In the genomic region with DNA sequence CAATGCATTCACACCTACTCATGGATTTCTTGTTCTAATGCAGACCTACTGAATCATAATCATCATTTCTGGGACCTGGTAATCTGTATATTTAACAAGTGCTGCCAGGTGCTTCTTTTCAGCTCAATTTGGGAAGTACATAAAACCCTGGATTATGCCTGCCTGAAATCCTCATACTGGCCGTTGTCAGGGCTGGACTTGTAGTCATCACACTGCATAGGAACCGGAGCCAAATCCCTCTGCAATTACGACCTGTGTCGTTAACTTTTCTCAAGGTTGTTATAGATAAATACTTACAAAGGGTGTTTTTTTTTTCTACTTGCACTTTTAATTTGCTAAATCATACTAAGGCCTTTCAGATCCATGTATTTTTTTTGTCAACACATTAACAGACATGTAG, we compare ENCODE assay signal across 26 cellular contexts.
"Had no signal": no experiment of that assay in that cellular context is flagged by ENCODE, and none has a peak within 500 bp of the region (broad histone marks: within the 10 kb centered on the region; RNA-seq: fewer than 3 reads in every experiment).

No MANE protein-coding gene starts in this region.

- H3K27me3 ChIP-seq: ascending aorta, brain microvascular endothelial cell, neutrophil, suprapubic skin, tibial nerve had no signal

- H3K4me1 ChIP-seq: ascending aorta, suprapubic skin, tibial nerve had no signal

- H3K4me1 Mint-ChIP-seq: activated naive CD8-positive, alpha-beta T cell treated with anti-CD3 and anti-CD28 coated beads, Interleukin-2, amount 10 ng/mL, durations not matched to agents 7 days and 5 days; mesothelial cell of epicardium; nephron progenitor cell had no signal

- H3K9me3 Mint-ChIP-seq: activated naive CD8-positive, alpha-beta T cell treated with anti-CD3 and anti-CD28 coated beads, Interleukin-2, amount 10 ng/mL, durations not matched to agents 7 days and 5 days; activated T-cell treated with anti-CD3 and anti-CD28 coated beads, Interleukin-2, amount 50 U/mL, for 72 hours; T-helper 1 cell treated with Interleukin-12 subunit alpha and Interleukin-12 subunit beta and Interleukin-4 antibody, amounts not matched to agents 30 μg/mL and 1 μg/mL, for 36 hours had no signal

- DNase-seq: activated CD4-positive, alpha-beta T cell treated with anti-CD3 and anti-CD28 coated beads for 4 hours; activated CD4-positive, alpha-beta T cell treated with anti-CD3 and anti-CD28 coated beads, Interleukin-2, amount 50 U/mL, for 4 hours; activated naive CD4-positive, alpha-beta T cell treated with Interleukin-2 at 50 U/mL for 16 hours; activated naive CD8-positive, alpha-beta T cell treated with anti-CD3 and anti-CD28 coated beads, Interleukin-2, amount 10 ng/mL, durations not matched to agents 7 days and 5 days; activated T-cell treated with anti-CD3 and anti-CD28 coated beads for 4 hours; activated T-cell treated with anti-CD3 and anti-CD28 coated beads, Interleukin-2, amount 50 U/mL, for 72 hours; brain microvascular endothelial cell; central memory CD4-positive, alpha-beta T cell; foreskin fibroblast; islet precursor cell; naive B cell; nephron progenitor cell; stimulated activated CD4-positive, alpha-beta T cell treated with anti-CD3 and anti-CD28 coated beads, Interleukin-15, amount 100 ng/mL, for 24 hours; stimulated activated CD4-positive, alpha-beta T cell treated with anti-CD3 and anti-CD28 coated beads, Interleukin-2, amount 100 ng/mL, for 24 hours; stimulated activated naive CD4-positive, alpha-beta T cell; T-helper 9 cell had no signal

- H3K4me3 Mint-ChIP-seq: activated naive CD8-positive, alpha-beta T cell treated with anti-CD3 and anti-CD28 coated beads, Interleukin-2, amount 10 ng/mL, durations not matched to agents 7 days and 5 days; activated T-cell treated with anti-CD3 and anti-CD28 coated beads, Interleukin-2, amount 50 U/mL, for 72 hours; mesothelial cell of epicardium; naive B cell; nephron progenitor cell; T-helper 1 cell treated with Interleukin-12 subunit alpha and Interleukin-12 subunit beta and Interleukin-4 antibody, amounts not matched to agents 30 μg/mL and 1 μg/mL, for 36 hours had no signal

- ATAC-seq: activated T-cell treated with anti-CD3 and anti-CD28 coated beads, Interleukin-2, amount 50 U/mL, for 72 hours; esophagus mucosa had no signal

- FAIRE-seq: TTC549 had no signal

- H3K9me3 ChIP-seq: ascending aorta, neutrophil, suprapubic skin, tibial nerve had no signal

- H3K27ac Mint-ChIP-seq: activated naive CD8-positive, alpha-beta T cell treated with anti-CD3 and anti-CD28 coated beads, Interleukin-2, amount 10 ng/mL, durations not matched to agents 7 days and 5 days; activated T-cell treated with anti-CD3 and anti-CD28 coated beads, Interleukin-2, amount 50 U/mL, for 72 hours; mesothelial cell of epicardium; naive B cell; nephron progenitor cell; progenitor cell of endocrine pancreas; T-helper 1 cell treated with Interleukin-12 subunit alpha and Interleukin-12 subunit beta and Interleukin-4 antibody, amounts not matched to agents 30 μg/mL and 1 μg/mL, for 36 hours had no signal

- H3K27ac ChIP-seq: ascending aorta, brain microvascular endothelial cell, neutrophil, suprapubic skin, tibial nerve, VCaP had no signal

- H3K36me3 Mint-ChIP-seq: activated naive CD8-positive, alpha-beta T cell treated with anti-CD3 and anti-CD28 coated beads, Interleukin-2, amount 10 ng/mL, durations not matched to agents 7 days and 5 days; mesothelial cell of epicardium; naive B cell had no signal

- H3K36me3 ChIP-seq: ascending aorta, brain microvascular endothelial cell, neutrophil, suprapubic skin, tibial nerve had no signal

- H3K4me3 ChIP-seq: ascending aorta, suprapubic skin, tibial nerve had no signal

- H3K27me3 Mint-ChIP-seq: activated naive CD8-positive, alpha-beta T cell treated with anti-CD3 and anti-CD28 coated beads, Interleukin-2, amount 10 ng/mL, durations not matched to agents 7 days and 5 days; progenitor cell of endocrine pancreas had no signal
